ENCODE assay signal across 17 cellular contexts in genomic region chr13:66992683-66993082, GRCh38.
"Had no signal": no experiment of that assay in that cellular context is flagged by ENCODE, and none has a peak within 500 bp of the region (broad histone marks: within the 10 kb centered on the region; RNA-seq: fewer than 3 reads in every experiment).

No MANE protein-coding gene starts in this region.

- DNase-seq: activated CD4-positive, alpha-beta T cell treated with anti-CD3 and anti-CD28 coated beads, Interleukin-2, amount 50 U/mL, for 1 hour; activated CD4-positive, CD25-positive, alpha-beta regulatory T cell treated with anti-CD3 and anti-CD28 coated beads, Interleukin-2, amount 50 U/mL, for 72 hours; activated CD8-positive, alpha-beta memory T cell treated with anti-CD3 and anti-CD28 coated beads, Interleukin-2, amount 50 U/mL, for 4 hours; activated naive CD4-positive, alpha-beta T cell treated with anti-CD3 and anti-CD28 coated beads, Interleukin-2, amount 10 ng/mL, durations not matched to agents 7 days and 5 days; activated naive CD8-positive, alpha-beta T cell treated with anti-CD3 and anti-CD28 coated beads, Interleukin-2, amount 50 U/mL, for 24 hours; activated T-cell treated with anti-CD3 and anti-CD28 coated beads, Interleukin-2, amount 50 U/mL, for 4 hours; effector memory CD4-positive, alpha-beta T cell; islet precursor cell; stimulated activated CD4-positive, alpha-beta T cell treated with anti-CD3 and anti-CD28 coated beads, Interleukin-2, amount 100 ng/mL, for 24 hours; stimulated activated naive CD8-positive, alpha-beta T cell treated with anti-CD3 and anti-CD28 coated beads, Interleukin-15, Interleukin-2, amounts not matched to agents 100 U/mL and 50 U/mL, for 24 hours; transverse colon; uterus had no signal

- H3K36me3 ChIP-seq: prostate gland, right atrium auricular region, transverse colon, uterus had no signal

- H3K27me3 ChIP-seq: right atrium auricular region, transverse colon, uterus had no signal

- H3K4me3 ChIP-seq: lung, prostate gland, right atrium auricular region, transverse colon, uterus had no signal

- H3K4me1 ChIP-seq: prostate gland, uterus had no signal

- H3K27ac ChIP-seq: prostate gland, right atrium auricular region, transverse colon, uterus had no signal

- H3K9me3 ChIP-seq: prostate gland, right atrium auricular region, transverse colon, uterus had no signal

- ATAC-seq: activated naive CD8-positive, alpha-beta T cell treated with anti-CD3 and anti-CD28 coated beads, Interleukin-2, amount 50 U/mL, for 24 hours; activated T-cell treated with anti-CD3 and anti-CD28 coated beads, Interleukin-2, amount 50 U/mL, for 4 hours; left lobe of liver; stimulated activated naive CD8-positive, alpha-beta T cell treated with anti-CD3 and anti-CD28 coated beads, Interleukin-15, Interleukin-2, amounts not matched to agents 100 U/mL and 50 U/mL, for 24 hours had no signal

- FAIRE-seq: astrocyte had no signal
